Comparison of ENCODE assay signal across 10 cellular contexts in genomic region chr2:36596397-36596796, GRCh38. TPM values are rescaled to one million over a fixed set of nuclear protein-coding genes. Genes with fewer than 3 reads are reported as not detected.
A peak's percentile ranks its signal among the peaks of the same experiment; 100 is the strongest.
DNase-seq lines count a peak whose midpoint lies in the region; ATAC-seq and TF ChIP-seq lines count a peak whose summit lies in the region.
"Had no signal": no experiment of that assay in that cellular context is flagged by ENCODE, and none has a peak within 500 bp of the region (broad histone marks: within the 10 kb centered on the region; RNA-seq: fewer than 3 reads in every experiment).

No MANE protein-coding gene starts in this region.

- peak overlapping the region; percentile 87; the same call in 1 of the 2 replicates for H3K27ac Mint-ChIP-seq in HFFc6
- H3K27ac Mint-ChIP-seq in chondrocyte (ENCODE audit: unreplicated experiment): no peak overlapping the region
- peak overlapping the region in 4 of 10 donors; percentile 6 to 96 (median 86) for H3K27ac Mint-ChIP-seq in naive thymus-derived CD8-positive, alpha-beta T cell

- no peaks in the 10 kb centered on the region; the same call in 1 of the 2 replicates for H3K27me3 Mint-ChIP-seq in HFFc6 (ENCODE audit: insufficient read depth)
- H3K27me3 Mint-ChIP-seq in chondrocyte (ENCODE audit: low read depth): no peaks in the 10 kb centered on the region
- no peaks in the 10 kb centered on the region for H3K27me3 Mint-ChIP-seq in naive thymus-derived CD8-positive, alpha-beta T cell

- ATAC-seq in naive thymus-derived CD8-positive, alpha-beta T cell: no peak
- no peak for ATAC-seq in GM21723 (IDR thresholded peaks at IDR 0.05; ENCODE audit: unreplicated experiment)
- no peak for ATAC-seq in heart right ventricle

- H3K27me3 ChIP-seq in AG04450 (ENCODE audit: control insufficient read depth, insufficient read depth, low read length) (no peaks in the 10 kb centered on the region), heart right ventricle (no peaks in the 10 kb centered on the region)

- intact Hi-C loops in heart right ventricle (cut with DNase I): no loop called here

- H3K4me3 ChIP-seq in AG04450 (ENCODE audit: low read depth, low read length) (peak overlapping the region; percentile 88), heart right ventricle (peak overlapping the region in 4 of 10 donors; percentile 99 to 100 (median 100))

- TF ChIP-seq CTCF in AG04450 (IDR thresholded peaks at IDR 0.05; ENCODE audit: low read depth, low read length) (no peak), HFFc6 (IDR thresholded peaks at IDR 0.05) (no peak), chondrocyte (IDR thresholded peaks at IDR 0.05) (no peak), heart right ventricle (IDR thresholded peaks at IDR 0.05) (no peak)

- CTCF ChIA-PET in AG04450 (lab: Charles Lee): no interaction called here

- H3K36me3 Mint-ChIP-seq in HFFc6 (ENCODE audit: low read depth) (peaks cover 48% of the 10 kb centered on the region), chondrocyte (ENCODE audit: low read depth) (peaks cover 6% of the 10 kb centered on the region)
- peaks cover 0 to 7% (median 0%) of the 10 kb centered on the region in 3 donors for H3K36me3 Mint-ChIP-seq in naive thymus-derived CD8-positive, alpha-beta T cell

- POLR2A ChIA-PET in AG04450 (lab: Yijun Ruan, JAX): no interaction called here
- POLR2A ChIA-PET in naive thymus-derived CD8-positive, alpha-beta T cell (lab: Charles Lee): no interaction called here

- H3K4me1 ChIP-seq in heart right ventricle: peaks cover 0 to 34% (median 24%) of the 10 kb centered on the region in 9 donors

- WGBS in heart right ventricle, 2 donors: 94 to 96% methylated on average over 12 of the region's 12 CpGs

- H3K27ac ChIP-seq in AG04450 (ENCODE audit: low read depth, low read length) (no peak overlapping the region), heart right ventricle (no peak overlapping the region)

- peaks cover 73% of the 10 kb centered on the region for H3K4me1 Mint-ChIP-seq in HFFc6 (ENCODE audit: low read depth)
- peaks cover 34% of the 10 kb centered on the region for H3K4me1 Mint-ChIP-seq in chondrocyte (ENCODE audit: low read depth)
- peaks cover 38 to 57% (median 47%) of the 10 kb centered on the region in 4 donors for H3K4me1 Mint-ChIP-seq in naive thymus-derived CD8-positive, alpha-beta T cell

- peaks cover 0 to 14% (median 0%) of the 10 kb centered on the region in 9 donors for H3K36me3 ChIP-seq in heart right ventricle

- DNase-seq in AG04450 (ENCODE audit: low read depth, low spot score) (no peak), HFFc6 (no peak), chondrocyte (ENCODE audit: low spot score) (no peak), amniotic stem cell (lab: John Stamatoyannopoulos, UW) (no peak), heart right ventricle (no peak), COR-L47 (lab: John Stamatoyannopoulos, UW) (no peak)
- DNase-seq in naive thymus-derived CD8-positive, alpha-beta T cell: no peak
- DNase-seq: NCI-H1436 treated with DMSO at 0.1 percent for 48 hours, SIG-M5 had no signal

- peaks cover 21% of the 10 kb centered on the region for H3K9me3 Mint-ChIP-seq in HFFc6
- no peaks in the 10 kb centered on the region for H3K9me3 Mint-ChIP-seq in chondrocyte (ENCODE audit: low read depth)
- H3K9me3 Mint-ChIP-seq in naive thymus-derived CD8-positive, alpha-beta T cell: no peaks in the 10 kb centered on the region

- H3K9me3 ChIP-seq in AG04450 (ENCODE audit: control insufficient read depth, insufficient read depth, low read length) (no peaks in the 10 kb centered on the region), heart right ventricle (no peaks in the 10 kb centered on the region)

- H3K4me3 Mint-ChIP-seq in HFFc6: peak overlapping the region; percentile 93
- H3K4me3 Mint-ChIP-seq in chondrocyte (ENCODE audit: unreplicated experiment): peak overlapping the region; percentile 88
- peak overlapping the region; percentile 88 to 98 (median 95) for H3K4me3 Mint-ChIP-seq in naive thymus-derived CD8-positive, alpha-beta T cell

RNA-seq across cellular contexts. Expression of gene FEZ2, which starts 1.6 kb away (rescaled TPM):
- polyA plus RNA-seq in AG04450 (2011; rRNA removed) (67.5 and 87.5 TPM in 2 replicates), heart right ventricle (10 to 100 TPM; 16.4 to 20.2 TPM)
- 14.1 and 29.1 TPM in 2 replicates for polyA minus RNA-seq in AG04450 (2011; rRNA and poly(A)+ RNA removed)
- total RNA-seq in HFFc6 (2021; fragmentation: NEBNext Ultra II Directional; extraction: Animal tissue kit (Norgen Biotek cat#: 25700)): 100 to 1,000 TPM; 113 to 126 (median 120) TPM
- total RNA-seq in chondrocyte (46.8 to 49.8 TPM (median 47.0 TPM) in 3 replicates), heart right ventricle (10 to 100 TPM; 29.8 to 51.7 (median 40.9) TPM)
- total RNA-seq in naive thymus-derived CD8-positive, alpha-beta T cell: 10 to 100 TPM; 11.9 to 15.2 TPM
- 1 to 10 TPM; 1.5 to 2.1 (median 1.5) TPM for polyA plus RNA-seq in naive thymus-derived CD8-positive, alpha-beta T cell
